8 cellular contexts compared by ENCODE assay signal in the genomic region with DNA sequence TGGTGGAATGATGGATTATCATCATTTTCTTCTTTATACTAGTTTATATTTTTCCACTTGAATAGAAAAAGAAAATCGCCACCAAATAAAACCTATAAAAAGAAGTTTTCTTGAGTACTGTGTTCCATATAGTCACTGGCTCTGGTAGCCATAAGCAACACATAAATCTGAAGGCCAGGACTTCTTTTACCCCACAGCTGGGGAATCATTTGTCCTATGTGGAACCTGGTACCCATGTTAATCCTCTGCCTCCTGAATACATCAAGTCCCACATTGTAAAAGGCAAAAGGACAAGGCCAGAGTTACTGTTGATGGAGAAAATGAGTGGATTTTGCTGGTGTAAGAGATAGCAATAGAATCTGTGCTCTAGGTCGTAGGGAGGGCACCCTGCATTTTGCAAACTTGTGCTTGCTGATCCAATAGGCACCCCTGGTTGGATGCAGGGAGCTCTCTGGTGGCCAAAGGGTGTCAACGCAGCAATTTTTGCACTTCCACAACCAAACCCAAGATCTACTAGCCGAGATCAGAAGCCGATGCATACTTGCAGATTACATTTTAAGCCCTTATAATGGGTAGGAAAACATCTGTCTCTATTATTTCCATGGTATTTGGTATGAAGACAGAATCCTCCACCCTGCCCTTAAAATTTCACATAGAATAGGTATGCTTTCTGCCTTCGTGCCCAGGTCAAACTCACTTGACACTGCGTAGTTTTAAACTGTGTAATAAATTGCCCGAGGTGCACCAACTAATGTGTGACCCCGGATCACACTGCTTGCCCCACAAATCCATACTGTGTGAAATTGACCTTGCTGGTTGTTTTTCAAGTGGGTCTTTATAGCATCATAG.
A peak's percentile ranks its signal among the peaks of the same experiment; 100 is the strongest.
DNase-seq lines count a peak whose midpoint lies in the region; ATAC-seq, FAIRE-seq and TF ChIP-seq lines count a peak whose summit lies in the region.

No MANE protein-coding gene starts in this region.

- 29% methylated on average over 9 of the region's 9 CpGs for WGBS in A549 (ENCODE audit: missing lambda C conversion rate)
- 23 to 35% methylated on average over 4 to 5 of the region's 9 CpGs for WGBS in gastroesophageal sphincter (ENCODE audit: low coverage in 1 of 2), 2 donors

- no peaks in the 10 kb centered on the region for H3K27me3 ChIP-seq in gastroesophageal sphincter

- TF ChIP-seq EP300 in A549 (IDR thresholded peaks at IDR 0.05) (no peak), gastroesophageal sphincter (IDR thresholded peaks at IDR 0.05) (no peak)

- H3K9me3 Mint-ChIP-seq in activated T-cell treated with anti-CD3 and anti-CD28 coated beads, Interleukin-2, amount 50 U/mL, for 72 hours, result no peaks in the 10 kb centered on the region

- H3K27me3 Mint-ChIP-seq in activated T-cell treated with anti-CD3 and anti-CD28 coated beads, Interleukin-2, amount 50 U/mL, for 72 hours (ENCODE audit: low read depth), result peaks cover 9% of the 10 kb centered on the region

- in situ Hi-C loops in GM13976 (cut with MboI; ENCODE audit: low sequenced_read_pairs, unreplicated experiment), result loop anchor here (25.0 kb wide), 1 partner anchor 354 kb away; no protein-coding TSS in a partner anchor

- peak; percentile 49 for FAIRE-seq in A549 (lab: Jason Lieb, UNC)

- TF ChIP-seq CTCF in A549 (IDR thresholded peaks at IDR 0.05) (peak; percentile 68), GM13976 (IDR thresholded peaks at IDR 0.05; ENCODE audit: borderline replicate concordance, control extremely low read depth, extremely low read depth, insufficient read depth, missing control alignments) (peak; percentile 63), gastroesophageal sphincter (IDR thresholded peaks at IDR 0.05) (peak; percentile 35 to 79 (median 64))

- H3K27ac ChIP-seq in A549 (peak overlapping the region; percentile 60 to 78), gastroesophageal sphincter (peak overlapping the region; percentile 29 to 64 (median 58))

- H3K36me3 ChIP-seq in gastroesophageal sphincter, result no peaks in the 10 kb centered on the region

- H3K4me1 ChIP-seq in A549 (peaks cover 55% of the 10 kb centered on the region), gastroesophageal sphincter (peaks cover 0 to 35% (median 0%) of the 10 kb centered on the region in 3 donors)

- CTCF ChIA-PET in A549 (lab: Yijun Ruan, JAX), result interaction anchor here (0.8 to 3.3 kb wide), 33 partner anchors 9 to 469 kb away, joined by 3 to 16 read pairs (median 5); no protein-coding TSS in a partner anchor

- peak overlapping the region; percentile 90 for H3K4me2 ChIP-seq in A549

- H3K4me3 ChIP-seq in A549 (no peak overlapping the region), gastroesophageal sphincter (peak overlapping the region in 1 of 2 donors; percentile 22)

- peak; percentile 88 to 93 for TF ChIP-seq RAD21 in A549 (conservative IDR thresholded peaks at IDR 0.05 in 1 of 2, IDR thresholded peaks at IDR 0.05 in 1 of 2)

- POLR2A ChIA-PET in A549 (lab: Yijun Ruan, JAX), result interaction anchor here (1.0 to 2.0 kb wide), 2 partner anchors 23 to 214 kb away, joined by 3 to 9 read pairs; no protein-coding TSS in a partner anchor

- H3K36me3 Mint-ChIP-seq in activated T-cell treated with anti-CD3 and anti-CD28 coated beads, Interleukin-2, amount 50 U/mL, for 72 hours (ENCODE audit: insufficient read depth in 2 of 2), result no peaks in the 10 kb centered on the region

- intact Hi-C loops in posterior cingulate gyrus (cut with DNase I), result loop anchor here (5.0 kb wide), 1 partner anchor 349 kb away; no protein-coding TSS in a partner anchor

- H3K27ac Mint-ChIP-seq in activated T-cell treated with anti-CD3 and anti-CD28 coated beads, Interleukin-2, amount 50 U/mL, for 72 hours, result no peak overlapping the region

- no peaks in the 10 kb centered on the region for H3K9me3 ChIP-seq in A549
- H3K9me3 ChIP-seq in gastroesophageal sphincter, result no peaks in the 10 kb centered on the region

- TF ChIP-seq POLR2A in A549 (IDR thresholded peaks at IDR 0.05; ENCODE audit: low read length) (no peak), gastroesophageal sphincter (IDR thresholded peaks at IDR 0.05) (no peak)

- peak; percentile 92 to 97 for ATAC-seq in A549
- peak; percentile 46 for ATAC-seq in HG03135 (IDR thresholded peaks at IDR 0.05; ENCODE audit: unreplicated experiment)
- ATAC-seq in activated T-cell treated with anti-CD3 and anti-CD28 coated beads, Interleukin-2, amount 50 U/mL, for 72 hours (replicated peaks in 1 of 2), result peak; percentile 67
- ATAC-seq in gastroesophageal sphincter, result peak; percentile 72

- peak; percentile 28 to 73 for DNase-seq in A549 (ENCODE audit: low read depth in 1 of 2, low spot score in 1 of 2)
- DNase-seq in GM13976 (ENCODE audit: low spot score), result peak; percentile 20
- DNase-seq in NCI-H446 treated with DMSO at 0.1 percent for 48 hours (lab: John Stamatoyannopoulos, UW), result peak; percentile 10
- DNase-seq in activated T-cell treated with anti-CD3 and anti-CD28 coated beads, Interleukin-2, amount 50 U/mL, for 72 hours, result peak; percentile 39 to 45
- peak; percentile 17 to 93 (median 45) for DNase-seq in posterior cingulate gyrus
- DNase-seq in stimulated activated naive CD4-positive, alpha-beta T cell treated with Interleukin-2 at 50 U/mL for 16 hours (lab: John Stamatoyannopoulos, UW), result no peak

- peak overlapping the region; percentile 32 to 35 for H3K4me3 Mint-ChIP-seq in activated T-cell treated with anti-CD3 and anti-CD28 coated beads, Interleukin-2, amount 50 U/mL, for 72 hours

- peaks cover 36% of the 10 kb centered on the region for H3K4me1 Mint-ChIP-seq in activated T-cell treated with anti-CD3 and anti-CD28 coated beads, Interleukin-2, amount 50 U/mL, for 72 hours (ENCODE audit: low read depth)

TF ChIP-seq in A549, 52 proteins besides CTCF, POLR2A, EP300 and RAD21:
- no peak for TF ChIP-seq CHD2 (IDR thresholded peaks at IDR 0.05; ENCODE audit: low read length, partially characterized antibody)
- peak; percentile 94 for TF ChIP-seq SMC3 (IDR thresholded peaks at IDR 0.05)
- peak; percentile 92 for TF ChIP-seq MAFK (IDR thresholded peaks at IDR 0.05; ENCODE audit: partially characterized antibody)
- TF ChIP-seq, protein P1, sequence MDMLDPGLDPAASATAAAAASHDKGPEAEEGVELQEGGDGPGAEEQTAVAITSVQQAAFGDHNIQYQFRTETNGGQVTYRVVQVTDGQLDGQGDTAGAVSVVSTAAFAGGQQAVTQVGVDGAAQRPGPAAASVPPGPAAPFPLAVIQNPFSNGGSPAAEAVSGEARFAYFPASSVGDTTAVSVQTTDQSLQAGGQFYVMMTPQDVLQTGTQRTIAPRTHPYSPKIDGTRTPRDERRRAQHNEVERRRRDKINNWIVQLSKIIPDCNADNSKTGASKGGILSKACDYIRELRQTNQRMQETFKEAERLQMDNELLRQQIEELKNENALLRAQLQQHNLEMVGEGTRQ (IDR thresholded peaks at IDR 0.05), result no peak
- 0 out of 2 replicates have a peak, but pooled peaks have one; percentile 15 for TF ChIP-seq MAX (IDR thresholded peaks at IDR 0.05)
